11 cellular contexts compared by ENCODE assay signal in the genomic region with DNA sequence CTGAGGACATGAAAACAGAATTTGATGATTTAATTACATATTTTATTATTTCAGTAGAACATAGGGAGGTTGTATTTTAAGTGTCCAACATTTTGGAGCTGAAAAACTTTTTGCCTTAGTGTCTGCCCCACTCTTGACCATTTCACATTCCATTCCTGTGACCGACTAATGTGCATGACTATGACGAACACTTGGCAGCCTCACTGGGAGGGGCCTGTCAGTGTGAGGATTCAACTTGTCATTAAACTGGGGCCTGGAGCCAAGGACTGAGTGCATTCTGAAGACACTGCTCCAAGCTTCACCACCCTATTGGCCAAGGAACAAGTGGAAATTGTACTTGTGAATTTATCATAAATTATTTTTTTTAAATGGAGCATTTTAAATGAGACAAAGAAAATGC.
A peak's percentile ranks its signal among the peaks of the same experiment; 100 is the strongest.
DNase-seq lines count a peak whose midpoint lies in the region; FAIRE-seq and TF ChIP-seq lines count a peak whose summit lies in the region.
"Had no signal": no experiment of that assay in that cellular context is flagged by ENCODE, and none has a peak within 500 bp of the region (broad histone marks: within the 10 kb centered on the region; RNA-seq: fewer than 3 reads in every experiment).

No MANE protein-coding gene starts in this region.

- DNase-seq in A172 (ENCODE audit: low spot score) (peak; percentile 82), HTR-8/SVneo (ENCODE audit: insufficient read length, low spot score) (peak; percentile 25), bronchial epithelial cell (ENCODE audit: low read depth) (peak; percentile 65), islet precursor cell (peak; percentile 74), HuH-7.5 (ENCODE audit: low spot score) (no peak), SW480 (ENCODE audit: low spot score) (no peak), NCI-H69 (lab: John Stamatoyannopoulos, UW) (no peak)
- DNase-seq in stimulated activated CD4-positive, alpha-beta T cell treated with anti-CD3 and anti-CD28 coated beads, Interleukin-2, amount 100 ng/mL, for 24 hours: no peak
- DNase-seq: 8988T; activated CD8-positive, alpha-beta T cell treated with anti-CD3 and anti-CD28 coated beads, Interleukin-2, amount 10 ng/mL, durations not matched to agents 7 days and 5 days; NCI-H1436 had no signal

- H3K36me3 ChIP-seq in bronchial epithelial cell (ENCODE audit: control insufficient read depth, insufficient read depth, low read length): no peaks in the 10 kb centered on the region

- FAIRE-seq in HTR-8/SVneo (lab: Jason Lieb, UNC) (no peak), bronchial epithelial cell (lab: Jason Lieb, UNC) (no peak)

- no peak overlapping the region for H3K4me3 ChIP-seq in bronchial epithelial cell (ENCODE audit: low read depth, low read length)

- TF ChIP-seq CTCF in bronchial epithelial cell (IDR thresholded peaks at IDR 0.05; ENCODE audit: insufficient read depth, low read length, severe bottlenecking): no peak

- H3K27me3 ChIP-seq in bronchial epithelial cell (ENCODE audit: control insufficient read depth, insufficient read depth, low read length): no peaks in the 10 kb centered on the region

Comparison
In these comparisons a context has a peak if more than half of its experiments do, and no peak if none do; other contexts are left out.
1. DNase-seq: peak in A172 (single experiment), HTR-8/SVneo (single experiment), bronchial epithelial cell (single experiment) and islet precursor cell (single experiment); none in HuH-7.5 (single experiment), stimulated activated CD4-positive, alpha-beta T cell treated with anti-CD3 and anti-CD28 coated beads, Interleukin-2, amount 100 ng/mL, for 24 hours (0 of 2), SW480 (single experiment) and NCI-H69 (single experiment).